8 cellular contexts compared by ENCODE assay signal in genomic region chr9:32552172-32552872, GRCh38. TPM values are rescaled to one million over a fixed set of nuclear protein-coding genes. Genes with fewer than 3 reads are reported as not detected.
DNase-seq lines count a peak whose midpoint lies in the region; ATAC-seq and TF ChIP-seq lines count a peak whose summit lies in the region.

SMIM27 (plus strand) TSS chr9:32552327; CDS start chr9:32552435, 108 bp downstream.
TOPORS (minus strand) TSS chr9:32552586; CDS start chr9:32552436, 150 bp downstream.

- peaks cover 10% of the 10 kb centered on the region for H3K4me1 Mint-ChIP-seq in glutamatergic neuron (ENCODE audit: low read depth, unreplicated experiment)

- peak within 1 kb of the TSS; percentile 97 to 100 for H3K27ac Mint-ChIP-seq in activated naive CD4-positive, alpha-beta T cell treated with anti-CD3 and anti-CD28 coated beads, Interleukin-2, amount 50 U/mL, for 72 hours
- peak within 1 kb of the TSS; percentile 97 for H3K27ac Mint-ChIP-seq in glutamatergic neuron (ENCODE audit: unreplicated experiment)

- no peaks in the 10 kb centered on the region for H3K9me3 Mint-ChIP-seq in activated naive CD4-positive, alpha-beta T cell treated with anti-CD3 and anti-CD28 coated beads, Interleukin-2, amount 50 U/mL, for 72 hours
- peaks cover 8% of the 10 kb centered on the region for H3K9me3 Mint-ChIP-seq in glutamatergic neuron (ENCODE audit: unreplicated experiment)

- TF ChIP-seq POLR2A in ovary (IDR thresholded peaks at IDR 0.05) = peak; percentile 83

- TF ChIP-seq EP300 in ovary (IDR thresholded peaks at IDR 0.05) = no peak

- peak within 1 kb of the TSS; percentile 99 for H3K4me3 Mint-ChIP-seq in glutamatergic neuron (ENCODE audit: unreplicated experiment)

- 0% methylated on average over 46 of the region's 46 CpGs for WGBS in ovary, 3 donors
- under 1% methylated on average over 46 of the region's 46 CpGs for WGBS in thymus

- H3K4me1 ChIP-seq in ovary (ENCODE audit: insufficient read depth) = no peaks in the 10 kb centered on the region
- H3K4me1 ChIP-seq in thymus (ENCODE audit: control insufficient read depth, insufficient read depth, low read length) = peaks cover 5% of the 10 kb centered on the region

- H3K4me3 ChIP-seq in GM12865 (ENCODE audit: low read depth, low read length) (peak within 1 kb of the TSS; percentile 71), ovary (peak within 1 kb of the TSS; percentile 60), thymus (ENCODE audit: low read length) (peak within 1 kb of the TSS; percentile 73)

- H3K27ac ChIP-seq in ovary (peak within 1 kb of the TSS; percentile 95 to 99), thymus (ENCODE audit: low read depth) (peak within 1 kb of the TSS; percentile 99)

- H3K36me3 ChIP-seq in ovary (no peaks in the 10 kb centered on the region), thymus (ENCODE audit: control insufficient read depth, insufficient read depth) (no peaks in the 10 kb centered on the region)

- H3K9me3 ChIP-seq in ovary (no peaks in the 10 kb centered on the region), thymus (ENCODE audit: control insufficient read depth) (no peaks in the 10 kb centered on the region)

- H3K27me3 ChIP-seq in ovary = no peaks in the 10 kb centered on the region
- no peaks in the 10 kb centered on the region for H3K27me3 ChIP-seq in thymus (ENCODE audit: control insufficient read depth, insufficient read depth)

- H3K36me3 Mint-ChIP-seq in activated naive CD4-positive, alpha-beta T cell treated with anti-CD3 and anti-CD28 coated beads, Interleukin-2, amount 50 U/mL, for 72 hours = peaks cover 27 to 30% of the 10 kb centered on the region in 2 donors
- no peaks in the 10 kb centered on the region for H3K36me3 Mint-ChIP-seq in glutamatergic neuron (ENCODE audit: unreplicated experiment)

- no peak for TF ChIP-seq CTCF in GM12865 (IDR thresholded peaks at IDR 0.05; ENCODE audit: insufficient read depth, low read depth, low read length, missing control alignments)
- no peak for TF ChIP-seq CTCF in glutamatergic neuron (IDR thresholded peaks at IDR 0.05; ENCODE audit: partially characterized antibody, unreplicated experiment)
- TF ChIP-seq CTCF in ovary (IDR thresholded peaks at IDR 0.05) = no peak

- H3K27me3 Mint-ChIP-seq in glutamatergic neuron (ENCODE audit: unreplicated experiment) = peaks cover 6% of the 10 kb centered on the region

- intact Hi-C loops in ovary (cut with DNase I) = loop anchor here in 1 of 4 donors (10.0 kb wide), 1 partner anchor 472 kb away; the partner anchor contains the start of gene DNAJA1

- DNase-seq in GM12865 (ENCODE audit: low read depth) = peak; percentile 94
- DNase-seq in NCI-H1105 treated with DMSO at 0.1 percent for 48 hours (lab: John Stamatoyannopoulos, UW) = peak; percentile 95
- peak; percentile 86 for DNase-seq in SKM-1 treated with dmso at 0.1 percent for 144 hours (lab: John Stamatoyannopoulos, UW; ENCODE audit: unreplicated experiment)
- peak; percentile 85 to 87 for DNase-seq in activated naive CD4-positive, alpha-beta T cell treated with anti-CD3 and anti-CD28 coated beads, Interleukin-2, amount 50 U/mL, for 72 hours (ENCODE audit: low spot score in 2 of 2)
- peak; percentile 89 for DNase-seq in glutamatergic neuron
- DNase-seq in ovary = peak; percentile 88 to 94 (median 92)

- ATAC-seq in HG02678 (IDR thresholded peaks at IDR 0.05; ENCODE audit: unreplicated experiment) = peak; percentile 74
- ATAC-seq in activated naive CD4-positive, alpha-beta T cell treated with anti-CD3 and anti-CD28 coated beads, Interleukin-2, amount 50 U/mL, for 72 hours = peak; percentile 81 to 83

RNA-seq across cellular contexts. Expression of gene SMIM27, which starts in this region (rescaled TPM):
- 10 to 100 TPM; 15.3 to 19.5 TPM for total RNA-seq in activated naive CD4-positive, alpha-beta T cell treated with anti-CD3 and anti-CD28 coated beads, Interleukin-2, amount 50 U/mL, for 72 hours
- total RNA-seq in glutamatergic neuron (ENCODE audit: unreplicated experiment) (7.8 TPM), ovary (10 to 100 TPM in 1 of 7 donors, 1 to 10 TPM in 6; 4.8 to 16.3 (median 9.2) TPM)
- polyA plus RNA-seq in ovary (10 to 100 TPM in 1 of 2 donors, 1 to 10 TPM in 1; 8.3 to 10.8 TPM), thymus (28.5 TPM)

RNA-seq across cellular contexts. Expression of gene TOPORS, which starts in this region (rescaled TPM):
- 10 to 100 TPM; 14.1 to 20.9 TPM for total RNA-seq in activated naive CD4-positive, alpha-beta T cell treated with anti-CD3 and anti-CD28 coated beads, Interleukin-2, amount 50 U/mL, for 72 hours
- total RNA-seq in glutamatergic neuron (ENCODE audit: unreplicated experiment) (13.9 TPM), ovary (10 to 100 TPM; 18.8 to 31.8 (median 20.9) TPM)
- polyA plus RNA-seq in ovary (10 to 100 TPM; 15.1 to 20.9 TPM), thymus (12.1 TPM)

Comparison
In these comparisons a context has a peak if more than half of its experiments do, and no peak if none do; other contexts are left out.
1. Peak in every context shown above with its lines: DNase-seq, ATAC-seq, H3K4me3 ChIP-seq and H3K27ac ChIP-seq.